ENCODE assay signal across 1 cellular context in genomic region chr9:135379540-135380267, GRCh38.
A peak's percentile ranks its signal among the peaks of the same experiment; 100 is the strongest.
TF ChIP-seq lines count a peak whose summit lies in the region.

No MANE protein-coding gene starts in this region.

TF ChIP-seq in HEK293, 187 proteins besides CTCF, POLR2A, EP300 and RAD21 (continued from another document and continues in another):
- TF ChIP-seq ZNF24 (tag by site-specific recombination; IDR thresholded peaks at IDR 0.05) (no peak), ZNF112 (tag by site-specific recombination; IDR thresholded peaks at IDR 0.05) (no peak), KLF17 (tag by site-specific recombination; IDR thresholded peaks at IDR 0.05) (0 out of 2 replicates have a peak, but pooled peaks have one; percentile 33), ZNF510 (tag by site-specific recombination; IDR thresholded peaks at IDR 0.05; ENCODE audit: insufficient replicate concordance) (no peak), ZNF785 (tag by site-specific recombination; IDR thresholded peaks at IDR 0.05) (0 out of 2 replicates have a peak, but pooled peaks have one; percentile 28), ZNF175 (tag by site-specific recombination; IDR thresholded peaks at IDR 0.05) (no peak), SP2 (tag by site-specific recombination; IDR thresholded peaks at IDR 0.05) (no peak), ZNF664 (tag by site-specific recombination; IDR thresholded peaks at IDR 0.05) (no peak), ZNF76 (tag by site-specific recombination; IDR thresholded peaks at IDR 0.05; ENCODE audit: borderline replicate concordance, low read depth) (no peak), ZNF600 (tag by site-specific recombination; IDR thresholded peaks at IDR 0.05) (0 out of 2 replicates have a peak, but pooled peaks have one; percentile 30), ZNF629 (tag by site-specific recombination; IDR thresholded peaks at IDR 0.05) (peak; percentile 89), ZNF488 (tag by site-specific recombination; IDR thresholded peaks at IDR 0.05) (no peak), ZNF133 (tag by site-specific recombination; IDR thresholded peaks at IDR 0.05) (no peak), ZNF843 (tag by site-specific recombination; IDR thresholded peaks at IDR 0.05) (0 out of 2 replicates have a peak, but pooled peaks have one; percentile 15), ZIC2 (tag by site-specific recombination; IDR thresholded peaks at IDR 0.05) (peak; percentile 92), ZNF239 (tag by site-specific recombination; IDR thresholded peaks at IDR 0.05) (no peak), SP7 (tag by site-specific recombination; IDR thresholded peaks at IDR 0.05) (no peak), ZFP3 (tag by site-specific recombination; IDR thresholded peaks at IDR 0.05; ENCODE audit: low read depth) (no peak), ZNF121 (tag by site-specific recombination; IDR thresholded peaks at IDR 0.05) (no peak), SCRT1 (tag by site-specific recombination; IDR thresholded peaks at IDR 0.05; ENCODE audit: borderline replicate concordance) (no peak), ZSCAN5A (tag by site-specific recombination; IDR thresholded peaks at IDR 0.05) (no peak), ZNF677 (tag by site-specific recombination; IDR thresholded peaks at IDR 0.05) (no peak), ZNF423 (tag by site-specific recombination; IDR thresholded peaks at IDR 0.05) (no peak), MYNN (tag by site-specific recombination; IDR thresholded peaks at IDR 0.05; ENCODE audit: borderline replicate concordance) (no peak), ZNF274 (IDR thresholded peaks at IDR 0.05; ENCODE audit: low read length) (no peak), ZNF274 (tag by site-specific recombination; IDR thresholded peaks at IDR 0.05; ENCODE audit: borderline replicate concordance) (no peak), ZNF433 (tag by site-specific recombination; IDR thresholded peaks at IDR 0.05; ENCODE audit: low read depth) (no peak), ZNF518A (tag by site-specific recombination; conservative IDR thresholded peaks at IDR 0.05; ENCODE audit: low read depth) (no peak), TCF7L2 (IDR thresholded peaks at IDR 0.05; ENCODE audit: borderline replicate concordance, low read depth, low read length) (no peak), ZNF670 (tag by site-specific recombination; IDR thresholded peaks at IDR 0.05; ENCODE audit: low read depth) (no peak), AEBP2 (tag by site-specific recombination; IDR thresholded peaks at IDR 0.05; ENCODE audit: borderline replicate concordance) (no peak), KLF1 (tag by site-specific recombination; IDR thresholded peaks at IDR 0.05) (no peak), ZNF302 (tag by site-specific recombination; IDR thresholded peaks at IDR 0.05; ENCODE audit: low read depth) (no peak), ZNF658 (tag by site-specific recombination; IDR thresholded peaks at IDR 0.05) (no peak), SALL2 (tag by site-specific recombination; IDR thresholded peaks at IDR 0.05; ENCODE audit: borderline replicate concordance) (no peak), ZNF26 (tag by site-specific recombination; IDR thresholded peaks at IDR 0.05) (no peak), PATZ1 (tag by site-specific recombination; IDR thresholded peaks at IDR 0.05) (no peak), KLF8 (tag by site-specific recombination; IDR thresholded peaks at IDR 0.05) (no peak), KLF10 (tag by site-specific recombination; IDR thresholded peaks at IDR 0.05) (no peak), ZNF571 (tag by site-specific recombination; IDR thresholded peaks at IDR 0.05) (no peak), EGR2 (tag by site-specific recombination; IDR thresholded peaks at IDR 0.05; ENCODE audit: low read depth) (peak; percentile 89), ZEB2 (tag by site-specific recombination; IDR thresholded peaks at IDR 0.05) (0 out of 2 replicates have a peak, but pooled peaks have one; percentile 28), ZNF169 (tag by site-specific recombination; IDR thresholded peaks at IDR 0.05) (no peak), ZXDB (tag by site-specific recombination; IDR thresholded peaks at IDR 0.05) (no peak), ZNF214 (tag by site-specific recombination; IDR thresholded peaks at IDR 0.05; ENCODE audit: borderline replicate concordance) (no peak), BCL11B (tag by site-specific recombination; IDR thresholded peaks at IDR 0.05; ENCODE audit: low read depth) (no peak), ZNF37A (tag by site-specific recombination; IDR thresholded peaks at IDR 0.05) (no peak), ZNF660 (tag by site-specific recombination; IDR thresholded peaks at IDR 0.05) (no peak), ZNF148 (tag by site-specific recombination; IDR thresholded peaks at IDR 0.05; ENCODE audit: borderline replicate concordance) (no peak), ZFP69B (tag by site-specific recombination; IDR thresholded peaks at IDR 0.05) (peak; percentile 37; the same call in 1 of the 2 replicates), ZNF23 (tag by site-specific recombination; IDR thresholded peaks at IDR 0.05; ENCODE audit: borderline replicate concordance) (no peak), ZNF174 (tag by site-specific recombination; IDR thresholded peaks at IDR 0.05) (no peak), SCRT2 (tag by site-specific recombination; IDR thresholded peaks at IDR 0.05) (no peak), ZFHX2 (tag by site-specific recombination; conservative IDR thresholded peaks at IDR 0.05) (peak; percentile 93), ZNF626 (tag by site-specific recombination; IDR thresholded peaks at IDR 0.05) (no peak), ZNF521 (tag by site-specific recombination; IDR thresholded peaks at IDR 0.05) (no peak), ZNF157 (tag by site-specific recombination; IDR thresholded peaks at IDR 0.05) (no peak), ZNF610 (tag by site-specific recombination; IDR thresholded peaks at IDR 0.05; ENCODE audit: borderline replicate concordance) (no peak)
